1 cellular context compared by ENCODE assay signal in the genomic region with DNA sequence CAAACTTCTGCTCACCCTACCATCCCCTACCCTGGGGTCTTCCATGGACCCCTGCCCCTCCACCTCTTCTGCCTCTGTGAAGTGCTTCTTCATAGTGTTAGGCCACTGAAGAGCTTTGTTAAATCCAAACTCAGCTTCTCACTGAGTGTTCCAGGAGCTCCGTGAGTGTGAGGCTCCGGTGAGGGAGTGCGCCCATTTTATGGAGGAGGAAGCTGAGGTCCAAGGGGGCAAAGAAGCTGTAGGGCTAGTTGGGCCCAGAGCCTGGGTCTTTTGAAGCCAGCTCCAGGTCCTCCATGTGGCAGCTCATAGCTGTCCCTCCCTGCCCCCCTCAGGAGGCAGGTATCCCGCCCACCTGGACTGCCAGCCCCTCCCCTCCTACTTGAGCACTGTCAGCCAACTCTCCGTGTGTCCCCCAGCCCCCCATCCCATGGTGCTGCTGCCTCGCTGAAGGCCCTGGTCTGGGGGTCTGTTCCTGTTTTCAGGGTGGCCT.
TF ChIP-seq lines count a peak whose summit lies in the region.

No MANE protein-coding gene starts in this region.

TF ChIP-seq in SK-N-SH treated with all-trans-retinoic acid at 6 μM for 48 hours, 23 proteins besides CTCF, POLR2A, EP300 and RAD21 (continued from another document):
- TF ChIP-seq, protein P1, sequence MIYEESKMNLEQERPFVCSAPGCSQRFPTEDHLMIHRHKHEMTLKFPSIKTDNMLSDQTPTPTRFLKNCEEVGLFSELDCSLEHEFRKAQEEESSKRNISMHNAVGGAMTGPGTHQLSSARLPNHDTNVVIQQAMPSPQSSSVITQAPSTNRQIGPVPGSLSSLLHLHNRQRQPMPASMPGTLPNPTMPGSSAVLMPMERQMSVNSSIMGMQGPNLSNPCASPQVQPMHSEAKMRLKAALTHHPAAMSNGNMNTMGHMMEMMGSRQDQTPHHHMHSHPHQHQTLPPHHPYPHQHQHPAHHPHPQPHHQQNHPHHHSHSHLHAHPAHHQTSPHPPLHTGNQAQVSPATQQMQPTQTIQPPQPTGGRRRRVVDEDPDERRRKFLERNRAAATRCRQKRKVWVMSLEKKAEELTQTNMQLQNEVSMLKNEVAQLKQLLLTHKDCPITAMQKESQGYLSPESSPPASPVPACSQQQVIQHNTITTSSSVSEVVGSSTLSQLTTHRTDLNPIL (CRISPR knock-in tag; IDR thresholded peaks at IDR 0.05; ENCODE audit: low read depth), result no peak
- TF ChIP-seq TOX (CRISPR knock-in tag; IDR thresholded peaks at IDR 0.05; ENCODE audit: borderline replicate concordance), result no peak
- TF ChIP-seq ZNF565 (CRISPR knock-in tag; conservative IDR thresholded peaks at IDR 0.05; ENCODE audit: low read depth), result no peak
- TF ChIP-seq CSDC2 (CRISPR knock-in tag; IDR thresholded peaks at IDR 0.05), result no peak
- TF ChIP-seq ESRRG (CRISPR knock-in tag; IDR thresholded peaks at IDR 0.05), result no peak
- TF ChIP-seq RARB (CRISPR knock-in tag; IDR thresholded peaks at IDR 0.05), result no peak
- TF ChIP-seq SNAI2 (CRISPR knock-in tag; IDR thresholded peaks at IDR 0.05), result no peak
- no peak for TF ChIP-seq ISL1 (CRISPR knock-in tag; IDR thresholded peaks at IDR 0.05)
- no peak for TF ChIP-seq BACH2 (CRISPR knock-in tag; IDR thresholded peaks at IDR 0.05; ENCODE audit: borderline replicate concordance)
TF ChIP-seq in SK-N-SH treated with all-trans-retinoic acid at 6 μM for 48 hours: peak in this region for 0.
